In the genomic region with DNA sequence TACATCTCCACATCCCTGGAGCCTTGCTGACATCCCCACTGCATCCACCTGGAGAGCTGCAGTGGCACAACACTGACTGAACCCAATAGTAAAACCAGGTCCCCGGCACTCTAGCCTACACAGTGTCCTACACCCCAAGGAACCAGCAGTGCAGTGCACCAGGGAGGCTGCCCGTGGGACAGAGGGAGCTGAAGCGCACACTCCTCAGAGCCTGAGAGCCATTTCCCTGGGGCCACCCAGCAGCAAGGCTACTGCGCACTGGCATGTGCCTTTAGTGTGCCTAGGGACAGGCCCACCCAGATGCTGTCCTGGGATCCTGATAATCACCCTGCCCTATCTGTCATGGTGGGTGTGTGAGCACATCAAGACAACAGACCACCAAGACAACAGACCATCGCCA, we compare ENCODE assay signal across 1 cellular context.
TF ChIP-seq lines count a peak whose summit lies in the region.

No MANE protein-coding gene starts in this region.

TF ChIP-seq in GM23338, 12 proteins besides CTCF, POLR2A, EP300 and RAD21 (continued from another document):
- TF ChIP-seq, protein P1, sequence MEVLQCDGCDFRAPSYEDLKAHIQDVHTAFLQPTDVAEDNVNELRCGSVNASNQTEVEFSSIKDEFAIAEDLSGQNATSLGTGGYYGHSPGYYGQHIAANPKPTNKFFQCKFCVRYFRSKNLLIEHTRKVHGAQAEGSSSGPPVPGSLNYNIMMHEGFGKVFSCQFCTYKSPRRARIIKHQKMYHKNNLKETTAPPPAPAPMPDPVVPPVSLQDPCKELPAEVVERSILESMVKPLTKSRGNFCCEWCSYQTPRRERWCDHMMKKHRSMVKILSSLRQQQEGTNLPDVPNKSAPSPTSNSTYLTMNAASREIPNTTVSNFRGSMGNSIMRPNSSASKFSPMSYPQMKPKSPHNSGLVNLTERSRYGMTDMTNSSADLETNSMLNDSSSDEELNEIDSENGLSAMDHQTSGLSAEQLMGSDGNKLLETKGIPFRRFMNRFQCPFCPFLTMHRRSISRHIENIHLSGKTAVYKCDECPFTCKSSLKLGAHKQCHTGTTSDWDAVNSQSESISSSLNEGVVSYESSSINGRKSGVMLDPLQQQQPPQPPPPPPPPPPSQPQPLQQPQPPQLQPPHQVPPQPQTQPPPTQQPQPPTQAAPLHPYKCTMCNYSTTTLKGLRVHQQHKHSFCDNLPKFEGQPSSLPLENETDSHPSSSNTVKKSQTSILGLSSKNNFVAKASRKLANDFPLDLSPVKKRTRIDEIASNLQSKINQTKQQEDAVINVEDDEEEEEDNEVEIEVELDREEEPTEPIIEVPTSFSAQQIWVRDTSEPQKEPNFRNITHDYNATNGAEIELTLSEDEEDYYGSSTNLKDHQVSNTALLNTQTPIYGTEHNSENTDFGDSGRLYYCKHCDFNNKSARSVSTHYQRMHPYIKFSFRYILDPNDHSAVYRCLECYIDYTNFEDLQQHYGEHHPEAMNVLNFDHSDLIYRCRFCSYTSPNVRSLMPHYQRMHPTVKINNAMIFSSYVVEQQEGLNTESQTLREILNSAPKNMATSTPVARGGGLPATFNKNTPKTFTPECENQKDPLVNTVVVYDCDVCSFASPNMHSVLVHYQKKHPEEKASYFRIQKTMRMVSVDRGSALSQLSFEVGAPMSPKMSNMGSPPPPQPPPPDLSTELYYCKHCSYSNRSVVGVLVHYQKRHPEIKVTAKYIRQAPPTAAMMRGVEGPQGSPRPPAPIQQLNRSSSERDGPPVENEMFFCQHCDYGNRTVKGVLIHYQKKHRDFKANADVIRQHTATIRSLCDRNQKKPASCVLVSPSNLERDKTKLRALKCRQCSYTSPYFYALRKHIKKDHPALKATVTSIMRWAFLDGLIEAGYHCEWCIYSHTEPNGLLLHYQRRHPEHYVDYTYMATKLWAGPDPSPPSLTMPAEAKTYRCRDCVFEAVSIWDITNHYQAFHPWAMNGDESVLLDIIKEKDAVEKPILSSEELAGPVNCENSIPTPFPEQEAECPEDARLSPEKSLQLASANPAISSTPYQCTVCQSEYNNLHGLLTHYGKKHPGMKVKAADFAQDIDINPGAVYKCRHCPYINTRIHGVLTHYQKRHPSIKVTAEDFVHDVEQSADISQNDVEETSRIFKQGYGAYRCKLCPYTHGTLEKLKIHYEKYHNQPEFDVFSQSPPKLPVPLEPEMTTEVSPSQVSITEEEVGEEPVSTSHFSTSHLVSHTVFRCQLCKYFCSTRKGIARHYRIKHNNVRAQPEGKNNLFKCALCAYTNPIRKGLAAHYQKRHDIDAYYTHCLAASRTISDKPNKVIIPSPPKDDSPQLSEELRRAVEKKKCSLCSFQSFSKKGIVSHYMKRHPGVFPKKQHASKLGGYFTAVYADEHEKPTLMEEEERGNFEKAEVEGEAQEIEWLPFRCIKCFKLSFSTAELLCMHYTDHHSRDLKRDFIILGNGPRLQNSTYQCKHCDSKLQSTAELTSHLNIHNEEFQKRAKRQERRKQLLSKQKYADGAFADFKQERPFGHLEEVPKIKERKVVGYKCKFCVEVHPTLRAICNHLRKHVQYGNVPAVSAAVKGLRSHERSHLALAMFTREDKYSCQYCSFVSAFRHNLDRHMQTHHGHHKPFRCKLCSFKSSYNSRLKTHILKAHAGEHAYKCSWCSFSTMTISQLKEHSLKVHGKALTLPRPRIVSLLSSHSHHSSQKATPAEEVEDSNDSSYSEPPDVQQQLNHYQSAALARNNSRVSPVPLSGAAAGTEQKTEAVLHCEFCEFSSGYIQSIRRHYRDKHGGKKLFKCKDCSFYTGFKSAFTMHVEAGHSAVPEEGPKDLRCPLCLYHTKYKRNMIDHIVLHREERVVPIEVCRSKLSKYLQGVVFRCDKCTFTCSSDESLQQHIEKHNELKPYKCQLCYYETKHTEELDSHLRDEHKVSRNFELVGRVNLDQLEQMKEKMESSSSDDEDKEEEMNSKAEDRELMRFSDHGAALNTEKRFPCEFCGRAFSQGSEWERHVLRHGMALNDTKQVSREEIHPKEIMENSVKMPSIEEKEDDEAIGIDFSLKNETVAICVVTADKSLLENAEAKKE (CRISPR knock-in tag; IDR thresholded peaks at IDR 0.05) = no peak
- TF ChIP-seq ZNF331 (CRISPR knock-in tag; IDR thresholded peaks at IDR 0.05; ENCODE audit: low read depth) = no peak
- TF ChIP-seq NANOG (IDR thresholded peaks at IDR 0.05; ENCODE audit: borderline replicate concordance) = no peak
